Comparison of ENCODE assay signal across 11 cellular contexts in the genomic region with DNA sequence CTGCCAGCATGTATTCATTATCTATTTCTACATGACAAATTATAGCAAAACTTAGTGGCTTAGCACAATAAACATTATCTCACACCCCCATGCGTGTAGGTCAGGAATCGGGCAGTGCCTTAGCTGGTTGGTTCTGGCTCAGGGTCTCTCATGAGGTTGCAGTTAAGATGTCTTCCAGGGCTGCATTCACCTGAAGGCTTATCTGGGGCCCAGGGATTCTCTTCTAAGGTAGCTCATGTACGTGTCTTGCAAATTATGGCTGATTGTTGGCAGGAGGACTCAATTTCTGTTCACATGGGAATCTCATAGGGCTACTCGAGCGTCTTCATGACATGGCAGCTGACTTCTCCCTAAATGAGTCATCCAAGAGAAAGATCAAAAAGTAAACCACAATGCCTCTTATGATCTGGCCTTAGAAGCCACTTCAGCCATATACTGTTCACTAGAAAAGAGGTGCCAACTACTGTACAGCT. TPM values are rescaled to one million over a fixed set of nuclear protein-coding genes. Genes with fewer than 3 reads are reported as not detected.
A peak's percentile ranks its signal among the peaks of the same experiment; 100 is the strongest.
DNase-seq lines count a peak whose midpoint lies in the region; ATAC-seq and TF ChIP-seq lines count a peak whose summit lies in the region.
"Had no signal": no experiment of that assay in that cellular context is flagged by ENCODE, and none has a peak within 500 bp of the region (broad histone marks: within the 10 kb centered on the region; RNA-seq: fewer than 3 reads in every experiment).

No MANE protein-coding gene starts in this region.

- no peak for ATAC-seq in HG02623 (IDR thresholded peaks at IDR 0.05; ENCODE audit: unreplicated experiment)

- H3K4me1 Mint-ChIP-seq in HFFc6 (ENCODE audit: low read depth): peaks cover 42% of the 10 kb centered on the region
- H3K4me1 Mint-ChIP-seq: activated naive CD4-positive, alpha-beta T cell treated with anti-CD3 and anti-CD28 coated beads, Interleukin-2, amount 10 ng/mL, durations not matched to agents 7 days and 5 days; memory B cell had no signal

- no peak for TF ChIP-seq CTCF in HFFc6 (IDR thresholded peaks at IDR 0.05)

- peak overlapping the region; percentile 72 for H3K27ac Mint-ChIP-seq in HFFc6
- H3K27ac Mint-ChIP-seq: activated naive CD4-positive, alpha-beta T cell treated with anti-CD3 and anti-CD28 coated beads, Interleukin-2, amount 10 ng/mL, durations not matched to agents 7 days and 5 days; memory B cell had no signal

- H3K4me3 Mint-ChIP-seq in HFFc6: no peak overlapping the region
- H3K4me3 Mint-ChIP-seq: activated naive CD4-positive, alpha-beta T cell treated with anti-CD3 and anti-CD28 coated beads, Interleukin-2, amount 10 ng/mL, durations not matched to agents 7 days and 5 days; memory B cell had no signal

- H3K27me3 Mint-ChIP-seq in HFFc6 (ENCODE audit: insufficient read depth): no peaks in the 10 kb centered on the region
- H3K27me3 Mint-ChIP-seq: memory B cell had no signal

- no peaks in the 10 kb centered on the region for H3K79me2 ChIP-seq in mesendoderm (ENCODE audit: control insufficient read depth, insufficient read depth, low read length)

- no peak overlapping the region for H3K4me2 ChIP-seq in mesendoderm (ENCODE audit: low read length)

- DNase-seq in ELR (ENCODE audit: low read depth): peak; percentile 91
- DNase-seq in HFFc6: peak; percentile 78
- peak; percentile 96 for DNase-seq in RPMI7951 (ENCODE audit: low read depth)
- DNase-seq in iris pigment epithelial cell (ENCODE audit: low read depth): peak; percentile 90
- DNase-seq in GF-D8 (lab: John Stamatoyannopoulos, UW): no peak
- DNase-seq in amniotic stem cell (lab: John Stamatoyannopoulos, UW): no peak
- no peak for DNase-seq in mesendoderm
- DNase-seq: activated naive CD4-positive, alpha-beta T cell treated with anti-CD3 and anti-CD28 coated beads, Interleukin-2, amount 10 ng/mL, durations not matched to agents 7 days and 5 days; NCI-H524 treated with DMSO at 0.1 percent for 48 hours had no signal

- H3K4me1 ChIP-seq in mesendoderm (ENCODE audit: control insufficient read depth, low read depth, low read length): no peaks in the 10 kb centered on the region

- H3K18ac ChIP-seq in mesendoderm (ENCODE audit: low read length): no peak overlapping the region

- no peaks in the 10 kb centered on the region for H3K79me1 ChIP-seq in mesendoderm (ENCODE audit: low read length)

- no peaks in the 10 kb centered on the region for H3K27me3 ChIP-seq in mesendoderm (ENCODE audit: insufficient read depth, low read length, poor library complexity)

- H2BK5ac ChIP-seq in mesendoderm (ENCODE audit: low read length): no peak overlapping the region

- H3K4me3 ChIP-seq in mesendoderm (ENCODE audit: low read length): no peak overlapping the region

- no peak overlapping the region for H3K4ac ChIP-seq in mesendoderm (ENCODE audit: low read depth, low read length)

- no peak overlapping the region for H2AK5ac ChIP-seq in mesendoderm (ENCODE audit: low read length)

- H2BK120ac ChIP-seq in mesendoderm (ENCODE audit: low read depth, low read length): no peak overlapping the region

- H3K27ac ChIP-seq in mesendoderm (ENCODE audit: low read depth, low read length): no peak overlapping the region

- H2BK15ac ChIP-seq in mesendoderm (replicated peaks; ENCODE audit: low read depth): no peak overlapping the region

- no peak overlapping the region for H3K56ac ChIP-seq in mesendoderm (ENCODE audit: low read length)

- no peaks in the 10 kb centered on the region for H3K36me3 Mint-ChIP-seq in HFFc6 (ENCODE audit: low read depth)
- H3K36me3 Mint-ChIP-seq: activated naive CD4-positive, alpha-beta T cell treated with anti-CD3 and anti-CD28 coated beads, Interleukin-2, amount 10 ng/mL, durations not matched to agents 7 days and 5 days; memory B cell had no signal

- H3K9ac ChIP-seq in mesendoderm (ENCODE audit: low read length): no peak overlapping the region

- no peaks in the 10 kb centered on the region for H3K9me3 Mint-ChIP-seq in HFFc6
- H3K9me3 Mint-ChIP-seq: activated naive CD4-positive, alpha-beta T cell treated with anti-CD3 and anti-CD28 coated beads, Interleukin-2, amount 10 ng/mL, durations not matched to agents 7 days and 5 days; memory B cell had no signal

- no peak overlapping the region for H4K8ac ChIP-seq in mesendoderm (ENCODE audit: low read depth, low read length)

- no peaks in the 10 kb centered on the region for H3K36me3 ChIP-seq in mesendoderm (ENCODE audit: control insufficient read depth, insufficient read depth, low read length)

- H3K23ac ChIP-seq in mesendoderm (ENCODE audit: low read length): no peak overlapping the region

- H4K5ac ChIP-seq in mesendoderm (ENCODE audit: low read length): no peak overlapping the region

- WGBS in mesendoderm (ENCODE audit: extremely low coverage, insufficient coverage, low lambda C conversion rate): no CpG with 5 or more reads among the region's 5 CpGs

RNA-seq across cellular contexts. Expression of gene TSC22D2, which starts 42.9 kb away (rescaled TPM):
- total RNA-seq in HFFc6 (2021; fragmentation: NEBNext Ultra II Directional; extraction: Animal tissue kit (Norgen Biotek cat#: 25700)): 10 to 100 TPM; 56.8 to 81.2 (median 63.0) TPM
- total RNA-seq in RPMI7951 (2014; rRNA removed; shearing (Covaris generic)): 6.2 and 8.9 TPM in 2 replicates
- 17.9 TPM for polyA plus RNA-seq in mesendoderm (2013, experiment 1 of 2)
- polyA plus RNA-seq in mesendoderm (2013, experiment 2 of 2): 18.6 TPM

Comparison
In these comparisons a context has a peak if more than half of its experiments do, and no peak if none do; other contexts are left out.
1. DNase-seq: peak in ELR (single experiment), HFFc6 (single experiment), RPMI7951 (single experiment) and iris pigment epithelial cell (single experiment); none in GF-D8 (single experiment), amniotic stem cell (single experiment) and mesendoderm (single experiment).